ENCODE assay signal across 24 cellular contexts in genomic region chr22:26888887-26889286, GRCh38.
"Had no signal": no experiment of that assay in that cellular context is flagged by ENCODE, and none has a peak within 500 bp of the region (broad histone marks: within the 10 kb centered on the region; RNA-seq: fewer than 3 reads in every experiment).

No MANE protein-coding gene starts in this region.

- H3K9me3 ChIP-seq: colonic mucosa, prostate gland, right lobe of liver, testis, upper lobe of left lung had no signal

- H3K4me1 Mint-ChIP-seq: activated CD8-positive, alpha-beta memory T cell treated with anti-CD3 and anti-CD28 coated beads, Interleukin-2, amount 10 ng/mL, durations not matched to agents 7 days and 5 days; activated naive CD8-positive, alpha-beta T cell treated with anti-CD3 and anti-CD28 coated beads, Interleukin-2, amount 10 ng/mL, durations not matched to agents 7 days and 5 days; stimulated activated effector memory CD8-positive, alpha-beta T cell treated with anti-CD3 and anti-CD28 coated beads, Interleukin-12 subunit alpha, Interleukin-12 subunit beta, amount 100 ng/mL, for 72 hours had no signal

- H3K36me3 Mint-ChIP-seq: activated CD4-positive, alpha-beta memory T cell treated with anti-CD3 and anti-CD28 coated beads for 36 hours; activated CD8-positive, alpha-beta memory T cell treated with anti-CD3 and anti-CD28 coated beads, Interleukin-2, amount 10 ng/mL, durations not matched to agents 7 days and 5 days; activated naive CD8-positive, alpha-beta T cell treated with anti-CD3 and anti-CD28 coated beads, Interleukin-2, amount 10 ng/mL, durations not matched to agents 7 days and 5 days; stimulated activated effector memory CD8-positive, alpha-beta T cell treated with anti-CD3 and anti-CD28 coated beads, Interleukin-12 subunit alpha, Interleukin-12 subunit beta, amount 100 ng/mL, for 72 hours had no signal

- H3K36me3 ChIP-seq: brain microvascular endothelial cell, colonic mucosa, prostate gland, right lobe of liver, upper lobe of left lung, WERI-Rb-1 had no signal

- DNase-seq: activated CD4-positive, alpha-beta memory T cell treated with anti-CD3 and anti-CD28 coated beads for 36 hours; activated CD4-positive, alpha-beta T cell treated with anti-CD3 and anti-CD28 coated beads for 1 hour; activated CD8-positive, alpha-beta memory T cell treated with anti-CD3 and anti-CD28 coated beads, Interleukin-2, amount 10 ng/mL, durations not matched to agents 7 days and 5 days; activated naive CD4-positive, alpha-beta T cell treated with Interleukin-2 at 50 U/mL for 16 hours; activated naive CD8-positive, alpha-beta T cell treated with anti-CD3 and anti-CD28 coated beads, Interleukin-2, amount 10 ng/mL, durations not matched to agents 7 days and 5 days; brain microvascular endothelial cell; central memory CD4-positive, alpha-beta T cell; colonic mucosa; foreskin keratinocyte; glutamatergic neuron; hippocampal formation; islet precursor cell; left colon; midbrain; right lobe of liver; stimulated activated CD4-positive, alpha-beta T cell treated with anti-CD3 and anti-CD28 coated beads, Interleukin-4, amount 100 ng/mL, for 24 hours; testis; upper lobe of left lung; WERI-Rb-1 had no signal

- H3K27ac ChIP-seq: brain microvascular endothelial cell, colonic mucosa, foreskin keratinocyte, prostate gland, right lobe of liver, testis, upper lobe of left lung, WERI-Rb-1 had no signal

- H3K4me1 ChIP-seq: colonic mucosa, foreskin keratinocyte, prostate gland, right lobe of liver had no signal

- H3K9me3 Mint-ChIP-seq: activated CD4-positive, alpha-beta memory T cell treated with anti-CD3 and anti-CD28 coated beads for 36 hours; activated naive CD8-positive, alpha-beta T cell treated with anti-CD3 and anti-CD28 coated beads, Interleukin-2, amount 10 ng/mL, durations not matched to agents 7 days and 5 days; activated T-helper 2 cell treated with anti-CD3 and anti-CD28 coated beads, Interferon-gamma antibody, Interleukin-2, Interleukin-4, amounts not matched to agents 10 μg/mL and 5 μg/mL and 100 μg/mL, durations not matched to agents 14 hours and 24 hours and 36 hours; stimulated activated effector memory CD8-positive, alpha-beta T cell treated with anti-CD3 and anti-CD28 coated beads, Interleukin-12 subunit alpha, Interleukin-12 subunit beta, amount 100 ng/mL, for 72 hours had no signal

- H3K27ac Mint-ChIP-seq: activated CD4-positive, alpha-beta memory T cell treated with anti-CD3 and anti-CD28 coated beads for 36 hours; activated CD8-positive, alpha-beta memory T cell treated with anti-CD3 and anti-CD28 coated beads, Interleukin-2, amount 10 ng/mL, durations not matched to agents 7 days and 5 days; activated naive CD8-positive, alpha-beta T cell treated with anti-CD3 and anti-CD28 coated beads, Interleukin-2, amount 10 ng/mL, durations not matched to agents 7 days and 5 days; activated T-helper 2 cell treated with anti-CD3 and anti-CD28 coated beads, Interferon-gamma antibody, Interleukin-2, Interleukin-4, amounts not matched to agents 10 μg/mL and 5 μg/mL and 100 μg/mL, durations not matched to agents 14 hours and 24 hours and 36 hours; stimulated activated effector memory CD8-positive, alpha-beta T cell treated with anti-CD3 and anti-CD28 coated beads, Interleukin-12 subunit alpha, Interleukin-12 subunit beta, amount 100 ng/mL, for 72 hours had no signal

- H3K27me3 ChIP-seq: brain microvascular endothelial cell, colonic mucosa, right lobe of liver, testis, upper lobe of left lung had no signal

- ATAC-seq: activated CD8-positive, alpha-beta memory T cell treated with anti-CD3 and anti-CD28 coated beads, Interleukin-2, amount 10 ng/mL, durations not matched to agents 7 days and 5 days; foreskin keratinocyte; left colon; right lobe of liver; stimulated activated effector memory CD8-positive, alpha-beta T cell treated with anti-CD3 and anti-CD28 coated beads, Interleukin-12 subunit alpha, Interleukin-12 subunit beta, amount 100 ng/mL, for 72 hours had no signal

- H3K4me3 ChIP-seq: colonic mucosa, lung, prostate gland, right lobe of liver, testis, upper lobe of left lung had no signal

- H3K4me3 Mint-ChIP-seq: activated CD4-positive, alpha-beta memory T cell treated with anti-CD3 and anti-CD28 coated beads for 36 hours; activated CD8-positive, alpha-beta memory T cell treated with anti-CD3 and anti-CD28 coated beads, Interleukin-2, amount 10 ng/mL, durations not matched to agents 7 days and 5 days; activated naive CD8-positive, alpha-beta T cell treated with anti-CD3 and anti-CD28 coated beads, Interleukin-2, amount 10 ng/mL, durations not matched to agents 7 days and 5 days; stimulated activated effector memory CD8-positive, alpha-beta T cell treated with anti-CD3 and anti-CD28 coated beads, Interleukin-12 subunit alpha, Interleukin-12 subunit beta, amount 100 ng/mL, for 72 hours had no signal

- FAIRE-seq: endometrium had no signal
